Comparison of ENCODE assay signal across 9 cellular contexts in genomic region chr11:44727114-44727372, GRCh38. TPM values are rescaled to one million over a fixed set of nuclear protein-coding genes. Genes with fewer than 3 reads are reported as not detected.
DNase-seq lines count a peak whose midpoint lies in the region; ATAC-seq and TF ChIP-seq lines count a peak whose summit lies in the region.
"Had no signal": no experiment of that assay in that cellular context is flagged by ENCODE, and none has a peak within 500 bp of the region (broad histone marks: within the 10 kb centered on the region; RNA-seq: fewer than 3 reads in every experiment).

No MANE protein-coding gene starts in this region.

- H3K27me3 ChIP-seq in CD8-positive, alpha-beta T cell (ENCODE audit: insufficient read depth, low read length): peaks cover 3% of the 10 kb centered on the region
- H3K27me3 ChIP-seq in KMS-11 (ENCODE audit: insufficient read depth, low read depth) (no peaks in the 10 kb centered on the region; the same call in 1 of the 2 replicates), trophoblast cell (ENCODE audit: insufficient read depth, low read length) (no peaks in the 10 kb centered on the region)

- CTCF ChIA-PET in CD8-positive, alpha-beta T cell (lab: Charles Lee): no interaction called here

- H3K4me1 Mint-ChIP-seq in CD8-positive, alpha-beta T cell (ENCODE audit: low read depth): peaks cover 30% of the 10 kb centered on the region

- POLR2A ChIA-PET in CD8-positive, alpha-beta T cell (lab: Charles Lee): no interaction called here

- TF ChIP-seq CTCF in CD8-positive, alpha-beta T cell (IDR thresholded peaks at IDR 0.05): no peak
- no peak for TF ChIP-seq CTCF in KMS-11 (conservative IDR thresholded peaks at IDR 0.05; ENCODE audit: low read depth, low read length)
- no peak for TF ChIP-seq CTCF in epithelial cell of proximal tubule (conservative IDR thresholded peaks at IDR 0.05; ENCODE audit: low read depth, low read length)

- no peak overlapping the region for H3K27ac Mint-ChIP-seq in CD8-positive, alpha-beta T cell

- H2AK5ac ChIP-seq in trophoblast cell (ENCODE audit: low read length): no peak overlapping the region

- peaks cover 18% of the 10 kb centered on the region for H3K4me1 ChIP-seq in CD8-positive, alpha-beta T cell (ENCODE audit: insufficient read depth, low read length)
- peaks cover 8% of the 10 kb centered on the region for H3K4me1 ChIP-seq in KMS-11 (ENCODE audit: low read depth, poor library complexity, severe bottlenecking)
- peaks cover 27 to 30% of the 10 kb centered on the region in 2 experiments for H3K4me1 ChIP-seq in trophoblast cell (ENCODE audit: control insufficient read depth in 1 of 2, insufficient read depth in 2 of 2, low read length in 2 of 2)

- H3K18ac ChIP-seq in trophoblast cell (ENCODE audit: low read length): peak overlapping the region; percentile 47

- H3K9ac ChIP-seq in KMS-11: peak overlapping the region; percentile 58
- H3K9ac ChIP-seq in trophoblast cell (ENCODE audit: low read length): no peak overlapping the region

- no peak overlapping the region for H3K23ac ChIP-seq in trophoblast cell (ENCODE audit: low read length)

- no peaks in the 10 kb centered on the region for H3K36me3 ChIP-seq in CD8-positive, alpha-beta T cell (ENCODE audit: insufficient read depth, low read length)
- H3K36me3 ChIP-seq in KMS-11 (ENCODE audit: insufficient read depth): no peaks in the 10 kb centered on the region
- no peaks in the 10 kb centered on the region for H3K36me3 ChIP-seq in trophoblast cell (ENCODE audit: control insufficient read depth in 1 of 2, insufficient read depth in 2 of 2, low read length in 2 of 2)

- H4K20me1 ChIP-seq in KMS-11 (ENCODE audit: insufficient read depth): no peaks in the 10 kb centered on the region

- peak overlapping the region; percentile 70 for H3K4me3 ChIP-seq in CD8-positive, alpha-beta T cell (ENCODE audit: low read depth, low read length)
- no peak overlapping the region for H3K4me3 ChIP-seq in KMS-11 (IDR thresholded peaks at IDR 0.05; ENCODE audit: insufficient read depth, low read depth, low read length)
- peak overlapping the region; percentile 81 for H3K4me3 ChIP-seq in epithelial cell of proximal tubule (ENCODE audit: low read depth, low read length)
- H3K4me3 ChIP-seq in trophoblast cell (ENCODE audit: low read depth, low read length): peak overlapping the region; percentile 74

- no peak overlapping the region for H2BK12ac ChIP-seq in trophoblast cell (ENCODE audit: low read length)

- no peak overlapping the region for H3K14ac ChIP-seq in trophoblast cell (ENCODE audit: low read length)

- no peak overlapping the region for H3K4ac ChIP-seq in trophoblast cell (ENCODE audit: low read depth, low read length)

- no peak overlapping the region for H4K91ac ChIP-seq in trophoblast cell (ENCODE audit: low read depth, low read length)

- H2AFZ ChIP-seq in KMS-11 (ENCODE audit: low read depth) (peak overlapping the region; percentile 84), trophoblast cell (ENCODE audit: insufficient read depth, low read length, poor library complexity) (peak overlapping the region; percentile 38)

- no peaks in the 10 kb centered on the region for H3K79me2 ChIP-seq in KMS-11 (ENCODE audit: insufficient read depth, low read depth)
- no peaks in the 10 kb centered on the region for H3K79me2 ChIP-seq in trophoblast cell (ENCODE audit: control insufficient read depth, insufficient read depth, low read length, poor library complexity)

- H3K27me3 Mint-ChIP-seq in CD8-positive, alpha-beta T cell (ENCODE audit: low read depth): peaks cover 7% of the 10 kb centered on the region

- no CpG with 5 or more reads among the region's 45 CpGs for WGBS in trophoblast cell (ENCODE audit: extremely low coverage, insufficient coverage, insufficient read length)

- no peak for ATAC-seq in CD8-positive, alpha-beta T cell
- ATAC-seq in HG03025 (IDR thresholded peaks at IDR 0.05; ENCODE audit: low FRiP score, unreplicated experiment): no peak

- H3K4me3 Mint-ChIP-seq in CD8-positive, alpha-beta T cell: no peak overlapping the region

- H3K79me1 ChIP-seq in trophoblast cell (ENCODE audit: low read length): peaks cover 10% of the 10 kb centered on the region

- peak overlapping the region; percentile 84; the same call in 1 of the 2 replicates for H3K4me2 ChIP-seq in KMS-11
- H3K4me2 ChIP-seq in trophoblast cell (ENCODE audit: low read length): peak overlapping the region; percentile 93

- peak overlapping the region; percentile 63 for H4K8ac ChIP-seq in trophoblast cell (ENCODE audit: low read depth, low read length)

- no peaks in the 10 kb centered on the region for H3K9me3 ChIP-seq in CD8-positive, alpha-beta T cell (ENCODE audit: low read length)
- no peaks in the 10 kb centered on the region for H3K9me3 ChIP-seq in trophoblast cell (ENCODE audit: insufficient read depth, low read depth, low read length)

- H2BK5ac ChIP-seq in trophoblast cell (ENCODE audit: low read depth, low read length, poor library complexity): peak overlapping the region; percentile 22

- intact Hi-C loops in CD8-positive, alpha-beta T cell (cut with DNase I, micrococcal nuclease): loop anchor here (1.0 to 5.0 kb wide), 5 partner anchors 45 to 165 kb away; partner anchors contain the start of gene CD82 (in 1 of the 2)

- H3K9me3 Mint-ChIP-seq in CD8-positive, alpha-beta T cell: no peaks in the 10 kb centered on the region

- H3K27ac ChIP-seq in CD8-positive, alpha-beta T cell (ENCODE audit: low read depth, low read length): no peak overlapping the region
- H3K27ac ChIP-seq in KMS-11 (no peak overlapping the region), trophoblast cell (ENCODE audit: low read depth, low read length) (no peak overlapping the region)

- peak in 1 of 7 experiments; percentile 9 for DNase-seq in CD8-positive, alpha-beta T cell
- DNase-seq in epithelial cell of proximal tubule (ENCODE audit: low read depth): no peak
- DNase-seq in trophoblast cell: no peak
- no peak for DNase-seq in NCI-H82 treated with DMSO at 0.1 percent for 48 hours (lab: John Stamatoyannopoulos, UW; ENCODE audit: unreplicated experiment)
- no peak for DNase-seq in foreskin melanocyte
- DNase-seq in activated gamma-delta T cell treated with Interleukin-2 at 50 U/mL for 16 hours: no peak
- DNase-seq: NCI-H146 had no signal

- H4K12ac ChIP-seq in trophoblast cell (ENCODE audit: low read depth, low read length): no peak overlapping the region

- no peaks in the 10 kb centered on the region for H3K36me3 Mint-ChIP-seq in CD8-positive, alpha-beta T cell

- peak overlapping the region; percentile 47 for H2BK120ac ChIP-seq in trophoblast cell (ENCODE audit: insufficient read depth, low read length, poor library complexity)

RNA-seq across cellular contexts. Expression of gene TSPAN18, which starts 0.3 kb away (rescaled TPM):
- total RNA-seq in CD8-positive, alpha-beta T cell: 1 to 10 TPM; 6.1 to 6.3 TPM
- total RNA-seq in epithelial cell of proximal tubule: 1.6 TPM in 1 of 2 replicates, not detected in the other
- 12.0 and 12.8 TPM in 2 replicates for polyA plus RNA-seq in trophoblast cell (2013)
